ENCODE assay signal across 14 cellular contexts in the genomic region with DNA sequence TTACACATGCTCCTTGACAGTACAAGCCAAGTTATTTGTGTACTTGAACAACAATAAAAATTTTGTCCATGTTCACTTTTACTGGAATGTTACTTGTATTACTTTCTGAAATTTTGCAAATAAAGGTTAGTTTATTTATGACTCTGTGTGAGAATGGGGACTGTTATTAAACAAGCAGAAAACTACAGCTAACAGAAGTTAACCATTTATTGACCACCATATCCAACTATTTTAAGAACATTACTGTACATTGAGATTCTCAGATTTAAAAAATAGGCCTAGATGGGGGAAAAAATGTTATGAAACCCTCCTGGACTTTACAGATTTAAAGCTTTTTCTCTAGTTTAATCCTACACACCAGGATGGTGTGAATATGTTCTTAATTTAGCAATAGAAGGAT. TPM values are rescaled to one million over a fixed set of nuclear protein-coding genes. Genes with fewer than 3 reads are reported as not detected.
DNase-seq lines count a peak whose midpoint lies in the region; ATAC-seq and TF ChIP-seq lines count a peak whose summit lies in the region.
"Had no signal": no experiment of that assay in that cellular context is flagged by ENCODE, and none has a peak within 500 bp of the region (broad histone marks: within the 10 kb centered on the region; RNA-seq: fewer than 3 reads in every experiment).

No MANE protein-coding gene starts in this region.

- dilution Hi-C loops in mammary epithelial cell (cut with HindIII; ENCODE audit: low sequenced_read_pairs), result no loop called here

- no peaks in the 10 kb centered on the region for H3K9me3 Mint-ChIP-seq in MCF 10A (ENCODE audit: unreplicated experiment)
- no peaks in the 10 kb centered on the region for H3K9me3 Mint-ChIP-seq in stimulated activated memory B cell treated with anti-CD40 and anti-IgM and Interleukin-4, amounts not matched to agents 10 μg/mL and 1 μg/mL and 100 μg/mL, for 72 hours

- no peak for TF ChIP-seq CTCF in mammary epithelial cell (conservative IDR thresholded peaks at IDR 0.05 in 1 of 2, IDR thresholded peaks at IDR 0.05 in 1 of 2; ENCODE audit: extremely low read depth in 1 of 2, insufficient read depth in 1 of 2, low read depth in 1 of 2, low read length in 2 of 2)
- TF ChIP-seq CTCF in MCF 10A (IDR thresholded peaks at IDR 0.05; ENCODE audit: unreplicated experiment), result no peak
- no peak for TF ChIP-seq CTCF in fibroblast of the aortic adventitia (IDR thresholded peaks at IDR 0.05; ENCODE audit: insufficient read depth, low read length)

- H3K27ac ChIP-seq in mammary epithelial cell (ENCODE audit: insufficient read depth, low read depth, low read length) (no peak overlapping the region), SK-N-MC (no peak overlapping the region), subcutaneous abdominal adipose tissue (ENCODE audit: low read depth, low read length) (peak overlapping the region; percentile 88)
- H3K27ac ChIP-seq: esophagus muscularis mucosa had no signal

- peaks cover 6% of the 10 kb centered on the region for H3K36me3 ChIP-seq in mammary epithelial cell (ENCODE audit: insufficient read depth, low read length)
- H3K36me3 ChIP-seq in SK-N-MC (ENCODE audit: insufficient read depth, low read length), result peaks cover 12% of the 10 kb centered on the region
- H3K36me3 ChIP-seq in subcutaneous abdominal adipose tissue (ENCODE audit: control insufficient read depth in 5 of 5, insufficient read depth in 5 of 5, low read length in 5 of 5), result peaks cover 9 to 14% (median 12%) of the 10 kb centered on the region in 5 donors
- no peaks in the 10 kb centered on the region; the same call in 1 of the 2 replicates for H3K36me3 ChIP-seq in H7 (replicated peaks; ENCODE audit: control insufficient read depth, insufficient read depth, low read length)

- POLR2A ChIA-PET in MCF 10A (lab: Yijun Ruan, JAX), result interaction anchor here (0.7 to 3.1 kb wide), 20 partner anchors 8 to 436 kb away, joined by 3 to 24 read pairs (median 5); a partner anchor contains a TSS

- H3K27ac Mint-ChIP-seq in MCF 10A (ENCODE audit: low read depth, unreplicated experiment), result no peak overlapping the region
- no peak overlapping the region for H3K27ac Mint-ChIP-seq in stimulated activated memory B cell treated with anti-CD40 and anti-IgM and Interleukin-4, amounts not matched to agents 10 μg/mL and 1 μg/mL and 100 μg/mL, for 72 hours

- CTCF ChIA-PET in mammary epithelial cell (lab: Charles Lee; ENCODE audit: low non-redundant PET), result no interaction called here
- CTCF ChIA-PET in MCF 10A (lab: Yijun Ruan, JAX), result interaction anchor here (1.0 to 2.1 kb wide), 9 partner anchors 9 to 500 kb away, joined by 3 to 8 read pairs (median 4); no protein-coding TSS in a partner anchor

- H3K9ac ChIP-seq in mammary epithelial cell (ENCODE audit: insufficient read depth, low read length) (peak overlapping the region; percentile 12), SK-N-MC (ENCODE audit: insufficient read length) (peak overlapping the region; percentile 78), subcutaneous abdominal adipose tissue (ENCODE audit: low read length in 5 of 5) (peak overlapping the region in 4 of 5 donors; percentile 0 to 94 (median 58))

- in situ Hi-C loops in mammary epithelial cell (cut with MboI; ENCODE audit: low sequenced_read_pairs in 2 of 2), result loop anchor here (10.0 to 25.0 kb wide), 3 partner anchors 260 to 463 kb away; no protein-coding TSS in a partner anchor

- no peaks in the 10 kb centered on the region for H3K27me3 ChIP-seq in mammary epithelial cell (ENCODE audit: insufficient read depth, low read length)
- no peaks in the 10 kb centered on the region for H3K27me3 ChIP-seq in subcutaneous abdominal adipose tissue (ENCODE audit: control insufficient read depth in 5 of 5, insufficient read depth in 4 of 5, low read length in 5 of 5)
- H3K27me3 ChIP-seq in H7 (ENCODE audit: control insufficient read depth, insufficient read depth, low read length), result no peaks in the 10 kb centered on the region
- H3K27me3 ChIP-seq: esophagus muscularis mucosa had no signal

- peaks cover 48% of the 10 kb centered on the region for H3K79me2 ChIP-seq in mammary epithelial cell (ENCODE audit: insufficient read depth, low read length)

- ATAC-seq in GM18867 (IDR thresholded peaks at IDR 0.05; ENCODE audit: unreplicated experiment), result no peak
- ATAC-seq in stimulated activated memory B cell treated with anti-CD40 and anti-IgM and Interleukin-4, amounts not matched to agents 10 μg/mL and 1 μg/mL and 100 μg/mL, for 72 hours, result no peak

- H3K4me1 Mint-ChIP-seq in MCF 10A (ENCODE audit: insufficient read depth, unreplicated experiment), result peaks cover 22% of the 10 kb centered on the region
- peaks cover 21% of the 10 kb centered on the region for H3K4me1 Mint-ChIP-seq in stimulated activated memory B cell treated with anti-CD40 and anti-IgM and Interleukin-4, amounts not matched to agents 10 μg/mL and 1 μg/mL and 100 μg/mL, for 72 hours

- no peaks in the 10 kb centered on the region for H4K20me1 ChIP-seq in mammary epithelial cell (ENCODE audit: insufficient read depth, low read length)

- H2AFZ ChIP-seq in mammary epithelial cell (ENCODE audit: low read depth, low read length), result no peak overlapping the region

- intact Hi-C loops in mammary epithelial cell (cut with micrococcal nuclease) (loop anchor here (2.0 to 5.0 kb wide), 3 partner anchors 115 to 310 kb away; a partner anchor contains a TSS), MCF 10A (cut with micrococcal nuclease) (loop anchor here (10.0 kb wide), 1 partner anchor 417 kb away; a partner anchor contains a TSS)

- BruUV-seq in mammary epithelial cell (replicated peaks; lab: Mats Ljungman, UMichigan) (no TSS peak), MCF 10A (replicated peaks; lab: Mats Ljungman, UMichigan) (no TSS peak)

- H3K4me3 ChIP-seq in mammary epithelial cell (replicated peaks in 1 of 3; ENCODE audit: insufficient read depth in 1 of 3, low read depth in 2 of 3, low read length in 3 of 3), result peak overlapping the region in 2 of 3 experiments; percentile 60 to 83
- peak overlapping the region; percentile 99 for H3K4me3 ChIP-seq in SK-N-MC
- H3K4me3 ChIP-seq in fibroblast of the aortic adventitia (ENCODE audit: low read depth, low read length), result peak overlapping the region; percentile 75
- peak overlapping the region in 4 of 5 donors; percentile 85 to 95 (median 94) for H3K4me3 ChIP-seq in subcutaneous abdominal adipose tissue (ENCODE audit: low read depth in 1 of 5, low read length in 5 of 5)
- H3K4me3 ChIP-seq in H7 (ENCODE audit: insufficient read depth, low read depth, low read length), result no peak overlapping the region

- H3K4me2 ChIP-seq in mammary epithelial cell (ENCODE audit: insufficient read depth, low read depth, low read length), result peak overlapping the region; percentile 82

- no peaks in the 10 kb centered on the region for H3K27me3 Mint-ChIP-seq in MCF 10A (ENCODE audit: insufficient read depth, unreplicated experiment)
- no peaks in the 10 kb centered on the region for H3K27me3 Mint-ChIP-seq in stimulated activated memory B cell treated with anti-CD40 and anti-IgM and Interleukin-4, amounts not matched to agents 10 μg/mL and 1 μg/mL and 100 μg/mL, for 72 hours

- DNase-seq in mammary epithelial cell (no peak), MCF 10A (ENCODE audit: unreplicated experiment) (no peak), SK-N-MC (ENCODE audit: low read depth, low spot score) (no peak), fibroblast of the aortic adventitia (ENCODE audit: low read depth) (no peak), H7 (no peak)
- DNase-seq: DMS79 treated with DMSO at 0.1 percent for 48 hours; mesendoderm; stimulated activated CD4-positive, alpha-beta T cell treated with anti-CD3 and anti-CD28 coated beads, Interleukin-4, amount 100 ng/mL, for 1 hour; stimulated activated naive CD4-positive, alpha-beta T cell; T-helper 9 cell had no signal

- H3K4me3 Mint-ChIP-seq in MCF 10A (ENCODE audit: unreplicated experiment), result no peak overlapping the region
- H3K4me3 Mint-ChIP-seq in stimulated activated memory B cell treated with anti-CD40 and anti-IgM and Interleukin-4, amounts not matched to agents 10 μg/mL and 1 μg/mL and 100 μg/mL, for 72 hours, result no peak overlapping the region

- H3K4me1 ChIP-seq in mammary epithelial cell (ENCODE audit: insufficient read depth, low read length) (peaks cover 18% of the 10 kb centered on the region), subcutaneous abdominal adipose tissue (ENCODE audit: control insufficient read depth in 5 of 5, insufficient read depth in 5 of 5, low read length in 5 of 5) (peaks cover 5 to 49% (median 40%) of the 10 kb centered on the region in 5 donors)

- peaks cover 35% of the 10 kb centered on the region for H3K36me3 Mint-ChIP-seq in MCF 10A (ENCODE audit: insufficient read depth, unreplicated experiment)
- peaks cover 16% of the 10 kb centered on the region for H3K36me3 Mint-ChIP-seq in stimulated activated memory B cell treated with anti-CD40 and anti-IgM and Interleukin-4, amounts not matched to agents 10 μg/mL and 1 μg/mL and 100 μg/mL, for 72 hours

- no peaks in the 10 kb centered on the region for H3K9me3 ChIP-seq in mammary epithelial cell (replicated peaks; ENCODE audit: insufficient read depth, low read length)
- H3K9me3 ChIP-seq in SK-N-MC (ENCODE audit: low read depth, low read length), result no peaks in the 10 kb centered on the region
- no peaks in the 10 kb centered on the region for H3K9me3 ChIP-seq in subcutaneous abdominal adipose tissue (ENCODE audit: control insufficient read depth in 5 of 5, low read length in 5 of 5)
- H3K9me3 ChIP-seq: esophagus muscularis mucosa had no signal

RNA-seq across cellular contexts. Expression of a gene that starts 1.8 kb away (rescaled TPM):
- total RNA-seq in mammary epithelial cell (10 to 100 TPM; 30.0 to 78.0 TPM), MCF 10A (2022) (29.6 and 30.3 TPM in 2 replicates), fibroblast of the aortic adventitia (ENCODE audit: low replicate concordance) (15.4 and 82.8 TPM in 2 replicates)
- 25.0 TPM for polyA plus RNA-seq in mammary epithelial cell
- 25.6 TPM for polyA minus RNA-seq in mammary epithelial cell
- 16.1 and 16.8 TPM in 2 replicates for total RNA-seq in H7 (2014; rRNA removed; shearing (Covaris generic))

Comparison
In these comparisons a context has a peak if more than half of its experiments do, and no peak if none do; other contexts are left out.
1. H3K9ac ChIP-seq: peak in every context shown above with its lines; median percentile 78 in SK-N-MC; 58 in subcutaneous abdominal adipose tissue; 12 in mammary epithelial cell.